In the genomic region with DNA sequence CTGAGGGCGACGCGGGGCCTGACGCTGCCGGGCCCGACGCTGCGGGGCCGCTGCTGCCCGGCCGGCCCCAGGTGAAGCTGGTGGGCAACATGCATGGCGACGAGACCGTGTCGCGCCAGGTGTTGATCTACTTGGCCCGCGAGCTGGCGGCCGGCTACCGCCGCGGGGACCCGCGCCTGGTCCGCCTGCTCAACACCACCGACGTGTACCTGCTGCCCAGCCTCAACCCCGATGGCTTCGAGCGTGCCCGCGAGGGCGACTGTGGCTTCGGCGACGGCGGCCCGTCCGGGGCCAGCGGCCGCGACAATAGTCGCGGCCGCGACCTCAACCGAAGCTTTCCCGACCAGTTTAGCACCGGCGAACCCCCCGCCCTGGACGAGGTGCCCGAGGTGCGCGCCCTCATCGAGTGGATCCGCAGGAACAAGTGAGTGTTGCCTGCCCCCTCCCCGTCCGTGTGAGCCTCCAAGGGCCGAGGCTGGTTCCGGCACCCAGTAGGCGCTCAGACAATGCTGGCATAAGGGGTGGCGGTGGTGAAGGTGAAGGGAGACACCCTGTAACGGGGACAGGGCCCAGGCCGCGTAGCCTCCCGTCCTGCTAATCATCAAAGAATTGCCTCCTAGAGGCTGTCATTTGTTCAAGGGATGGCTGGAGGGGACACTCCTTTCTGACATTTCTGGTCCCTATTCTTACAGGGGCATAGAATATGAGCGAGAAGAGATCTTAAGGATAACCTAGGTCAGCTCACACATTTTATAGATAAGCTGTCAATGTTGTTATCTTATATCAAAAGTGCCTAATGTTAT, we compare ENCODE assay signal across 1 cellular context.
TF ChIP-seq lines count a peak whose summit lies in the region.

No MANE protein-coding gene starts in this region.

TF ChIP-seq in IMR-90, 13 proteins besides CTCF, POLR2A, EP300 and RAD21:
- no peak for TF ChIP-seq RFX5 (IDR thresholded peaks at IDR 0.05; ENCODE audit: low read depth, low read length)
- no peak for TF ChIP-seq CEBPB (IDR thresholded peaks at IDR 0.05; ENCODE audit: low read depth, low read length)
- no peak for TF ChIP-seq USF2 (IDR thresholded peaks at IDR 0.05; ENCODE audit: low read depth, low read length)
- TF ChIP-seq CHD1 (IDR thresholded peaks at IDR 0.05; ENCODE audit: low read depth, low read length), result no peak; the same call in 1 of the 2 replicates
- no peak for TF ChIP-seq MAFK (IDR thresholded peaks at IDR 0.05; ENCODE audit: low read depth, low read length)
- TF ChIP-seq SMC3 (IDR thresholded peaks at IDR 0.05; ENCODE audit: low read depth, low read length), result no peak
